Comparison of ENCODE assay signal across 16 cellular contexts in the genomic region with DNA sequence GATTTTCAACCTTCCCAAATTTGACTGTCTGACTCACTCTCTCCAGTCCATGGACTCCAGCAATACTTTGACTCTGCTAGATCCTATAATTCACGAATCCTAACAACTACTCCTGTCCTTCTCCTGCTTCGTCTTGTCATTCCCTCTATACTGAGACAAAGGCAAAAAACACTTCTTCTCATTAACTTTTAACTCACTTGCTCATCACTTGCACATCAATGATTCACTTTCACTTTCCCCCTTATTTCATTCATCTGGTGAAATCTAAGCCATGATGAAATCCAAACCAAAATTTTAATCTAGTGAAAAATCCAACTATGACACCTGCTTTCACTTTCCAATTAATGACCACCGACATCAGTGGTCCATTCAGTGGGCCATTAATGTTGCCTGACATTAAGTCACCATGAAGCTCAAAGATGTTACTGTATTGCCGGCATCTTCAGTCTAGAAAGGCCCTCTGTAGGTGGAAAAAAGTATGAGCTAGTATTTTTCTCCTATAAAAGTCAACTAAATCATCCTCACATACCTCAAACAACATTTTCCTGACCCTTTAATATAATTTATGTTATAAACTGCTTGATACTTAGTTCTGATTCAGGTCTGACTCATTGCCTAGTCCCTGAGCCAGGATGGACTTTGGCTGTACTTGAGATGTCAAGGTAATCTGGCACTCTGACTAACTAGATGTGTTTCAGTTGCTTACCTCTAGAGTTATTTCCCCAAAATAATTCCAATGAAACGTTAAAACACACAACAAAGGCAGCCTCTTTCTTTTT.
DNase-seq lines count a peak whose midpoint lies in the region; ATAC-seq and TF ChIP-seq lines count a peak whose summit lies in the region.
"Had no signal": no experiment of that assay in that cellular context is flagged by ENCODE, and none has a peak within 500 bp of the region (broad histone marks: within the 10 kb centered on the region; RNA-seq: fewer than 3 reads in every experiment).

No MANE protein-coding gene starts in this region.

- no peak overlapping the region for H3K4me3 Mint-ChIP-seq in endodermal cell
- no peak overlapping the region for H3K4me3 Mint-ChIP-seq in CD4-positive, alpha-beta memory T cell
- H3K4me3 Mint-ChIP-seq: activated CD8-positive, alpha-beta T cell treated with anti-CD3 and anti-CD28 coated beads for 36 hours; mesothelial cell of epicardium had no signal

- H3K79me2 ChIP-seq in OCI-LY7 (ENCODE audit: insufficient read depth, low read depth, low read length): no peaks in the 10 kb centered on the region

- POLR2A ChIA-PET in OCI-LY7 (lab: Charles Lee): interaction anchor here (0.6 kb wide), 2 partner anchors 247 to 1065 kb away, joined by 3 read pairs; no protein-coding TSS in a partner anchor
- POLR2A ChIA-PET in CD4-positive, alpha-beta memory T cell (lab: Charles Lee; ENCODE audit: partially characterized antibody): no interaction called here

- ATAC-seq in mucosa of descending colon: peak; percentile 43
- no peak for ATAC-seq in right lobe of liver
- ATAC-seq: activated CD8-positive, alpha-beta T cell treated with anti-CD3 and anti-CD28 coated beads for 36 hours; heart left ventricle had no signal

- no peaks in the 10 kb centered on the region for H3K27me3 Mint-ChIP-seq in endodermal cell (ENCODE audit: insufficient read depth)
- H3K27me3 Mint-ChIP-seq in CD4-positive, alpha-beta memory T cell: no peaks in the 10 kb centered on the region
- H3K27me3 Mint-ChIP-seq: activated CD8-positive, alpha-beta T cell treated with anti-CD3 and anti-CD28 coated beads for 36 hours had no signal

- TF ChIP-seq POLR2A in right lobe of liver (IDR thresholded peaks at IDR 0.05): no peak

- H3K9me2 ChIP-seq in OCI-LY7 (ENCODE audit: insufficient read depth, low read length): no peaks in the 10 kb centered on the region; the same call in 1 of the 2 replicates

- no peak overlapping the region for H3K4me3 ChIP-seq in OCI-LY7 (ENCODE audit: low read depth, low read length, poor library complexity, severe bottlenecking)
- H3K4me3 ChIP-seq in endodermal cell (ENCODE audit: low read length): no peak overlapping the region
- no peak overlapping the region for H3K4me3 ChIP-seq in mucosa of descending colon
- no peak overlapping the region for H3K4me3 ChIP-seq in right lobe of liver
- H3K4me3 ChIP-seq in CD4-positive, alpha-beta memory T cell (ENCODE audit: low read length in 2 of 2): no peak overlapping the region
- H3K4me3 ChIP-seq: heart left ventricle had no signal

- DNase-seq in COLO829 (ENCODE audit: low spot score): peak; percentile 46
- no peak for DNase-seq in OCI-LY7 (ENCODE audit: low spot score)
- DNase-seq in endodermal cell: no peak
- no peak for DNase-seq in mucosa of descending colon
- no peak for DNase-seq in NCI-H510A treated with DMSO at 0.1 percent for 48 hours (lab: John Stamatoyannopoulos, UW)
- no peak for DNase-seq in right lobe of liver
- DNase-seq in CD4-positive, alpha-beta memory T cell: no peak
- no peak for DNase-seq in activated CD4-positive, CD25-positive, alpha-beta regulatory T cell treated with anti-CD3 and anti-CD28 coated beads, Interleukin-2, amount 50 U/mL, for 72 hours
- DNase-seq: activated CD8-positive, alpha-beta T cell treated with anti-CD3 and anti-CD28 coated beads for 36 hours; heart left ventricle; NCI-H1105; NCI-H2107; NCI-H82; stimulated activated CD4-positive, alpha-beta T cell treated with anti-CD3 and anti-CD28 coated beads, Interleukin-4, amount 100 ng/mL, for 1 hour had no signal

- no peaks in the 10 kb centered on the region for H3K4me1 Mint-ChIP-seq in endodermal cell
- no peaks in the 10 kb centered on the region for H3K4me1 Mint-ChIP-seq in CD4-positive, alpha-beta memory T cell
- H3K4me1 Mint-ChIP-seq: mesothelial cell of epicardium had no signal

- no peak overlapping the region for H3K27ac Mint-ChIP-seq in endodermal cell
- no peak overlapping the region for H3K27ac Mint-ChIP-seq in CD4-positive, alpha-beta memory T cell
- H3K27ac Mint-ChIP-seq: activated CD8-positive, alpha-beta T cell treated with anti-CD3 and anti-CD28 coated beads for 36 hours; mesothelial cell of epicardium had no signal

- no peaks in the 10 kb centered on the region for H3K36me3 ChIP-seq in OCI-LY7 (ENCODE audit: insufficient read depth, low read length)
- no peaks in the 10 kb centered on the region for H3K36me3 ChIP-seq in endodermal cell (ENCODE audit: control insufficient read depth, insufficient read depth, low read length)
- H3K36me3 ChIP-seq in mucosa of descending colon (ENCODE audit: low read depth): no peaks in the 10 kb centered on the region
- no peaks in the 10 kb centered on the region for H3K36me3 ChIP-seq in right lobe of liver
- H3K36me3 ChIP-seq in CD4-positive, alpha-beta memory T cell (ENCODE audit: insufficient read depth, low read length): no peaks in the 10 kb centered on the region
- H3K36me3 ChIP-seq: heart left ventricle, neutrophil had no signal

- H4K20me1 ChIP-seq in OCI-LY7 (ENCODE audit: insufficient read depth, low read length): no peaks in the 10 kb centered on the region

- H3K36me3 Mint-ChIP-seq in endodermal cell (ENCODE audit: low read depth): no peaks in the 10 kb centered on the region
- H3K36me3 Mint-ChIP-seq in CD4-positive, alpha-beta memory T cell: no peaks in the 10 kb centered on the region
- H3K36me3 Mint-ChIP-seq: mesothelial cell of epicardium had no signal

- H3K27me3 ChIP-seq in endodermal cell (ENCODE audit: control insufficient read depth, insufficient read depth, low read length, poor library complexity, severe bottlenecking): no peaks in the 10 kb centered on the region
- H3K27me3 ChIP-seq in right lobe of liver: no peaks in the 10 kb centered on the region
- no peaks in the 10 kb centered on the region for H3K27me3 ChIP-seq in CD4-positive, alpha-beta memory T cell (ENCODE audit: insufficient read depth, low read length)
- H3K27me3 ChIP-seq: heart left ventricle, neutrophil had no signal

- H3K27ac ChIP-seq in OCI-LY7 (ENCODE audit: low read depth, low read length, poor library complexity, severe bottlenecking) (no peak overlapping the region), endodermal cell (ENCODE audit: low read depth, low read length) (no peak overlapping the region), right lobe of liver (no peak overlapping the region)
- no peak overlapping the region for H3K27ac ChIP-seq in CD4-positive, alpha-beta memory T cell (ENCODE audit: low read depth, low read length)
- H3K27ac ChIP-seq: heart left ventricle, neutrophil had no signal

- H3K9me3 ChIP-seq in OCI-LY7 (ENCODE audit: low read length): no peaks in the 10 kb centered on the region
- peaks cover 8% of the 10 kb centered on the region for H3K9me3 ChIP-seq in endodermal cell (ENCODE audit: control insufficient read depth, low read length)
- H3K9me3 ChIP-seq in mucosa of descending colon: no peaks in the 10 kb centered on the region
- no peaks in the 10 kb centered on the region for H3K9me3 ChIP-seq in right lobe of liver
- no peaks in the 10 kb centered on the region for H3K9me3 ChIP-seq in CD4-positive, alpha-beta memory T cell (ENCODE audit: control insufficient read depth in 1 of 2, low read length in 2 of 2)
- H3K9me3 ChIP-seq: heart left ventricle, neutrophil had no signal

- no peak overlapping the region for H3K9ac ChIP-seq in endodermal cell (ENCODE audit: extremely low read depth, low read length, poor library complexity, severe bottlenecking)

- no peak overlapping the region for H2AFZ ChIP-seq in OCI-LY7 (ENCODE audit: low read length)

- H3K9me3 Mint-ChIP-seq in endodermal cell: no peaks in the 10 kb centered on the region
- H3K9me3 Mint-ChIP-seq in CD4-positive, alpha-beta memory T cell: peaks cover 0 to 13% (median 4%) of the 10 kb centered on the region in 8 donors
- H3K9me3 Mint-ChIP-seq: mesothelial cell of epicardium had no signal

- intact Hi-C loops in OCI-LY7 (cut with micrococcal nuclease; ENCODE audit: unreplicated experiment): no loop called here
- intact Hi-C loops in mucosa of descending colon (cut with DNase I, micrococcal nuclease): no loop called here
- intact Hi-C loops in right lobe of liver (cut with DNase I): no loop called here
- intact Hi-C loops in CD4-positive, alpha-beta memory T cell (cut with micrococcal nuclease): no loop called here

- H3K4me2 ChIP-seq in OCI-LY7 (ENCODE audit: low read length): no peak overlapping the region

- CTCF ChIA-PET in OCI-LY7 (lab: Charles Lee; ENCODE audit: unreplicated experiment): no interaction called here
- CTCF ChIA-PET in CD4-positive, alpha-beta memory T cell (lab: Charles Lee; ENCODE audit: partially characterized antibody): no interaction called here

- WGBS in endodermal cell (ENCODE audit: insufficient coverage in 1 of 2, insufficient read length in 1 of 2), 2 experiments: 61 to 85% methylated on average over 4 to 5 of the region's 5 CpGs
- 46% methylated on average over 5 of the region's 5 CpGs for WGBS in right lobe of liver (ENCODE audit: insufficient coverage, low coverage, low lambda C conversion rate, missing lambda C conversion rate)

- no TSS peak for BruUV-seq in OCI-LY7 (replicated peaks; lab: Mats Ljungman, UMichigan)

- H3K4me1 ChIP-seq in OCI-LY7 (ENCODE audit: insufficient read depth, low read length, poor library complexity, severe bottlenecking): no peaks in the 10 kb centered on the region
- H3K4me1 ChIP-seq in endodermal cell (ENCODE audit: control insufficient read depth, insufficient read depth, low read length): no peaks in the 10 kb centered on the region
- no peaks in the 10 kb centered on the region for H3K4me1 ChIP-seq in mucosa of descending colon (ENCODE audit: low read depth)
- no peaks in the 10 kb centered on the region for H3K4me1 ChIP-seq in right lobe of liver
- no peaks in the 10 kb centered on the region for H3K4me1 ChIP-seq in CD4-positive, alpha-beta memory T cell (ENCODE audit: insufficient read depth, low read length)
- H3K4me1 ChIP-seq: heart left ventricle had no signal

- TF ChIP-seq CTCF in OCI-LY7 (conservative IDR thresholded peaks at IDR 0.05; ENCODE audit: low read length): 0 out of 2 replicates have a peak, but pooled peaks have one; percentile 16
- peak; percentile 65 for TF ChIP-seq CTCF in endodermal cell (conservative IDR thresholded peaks at IDR 0.05)
- TF ChIP-seq CTCF in mucosa of descending colon (IDR thresholded peaks at IDR 0.05): no peak
- TF ChIP-seq CTCF in right lobe of liver (IDR thresholded peaks at IDR 0.05): no peak

Comparison
In these comparisons a context has a peak if more than half of its experiments do, and no peak if none do; other contexts are left out.
1. CTCF ChIP-seq: peak in OCI-LY7 (single experiment) and endodermal cell (single experiment); none in mucosa of descending colon (single experiment) and right lobe of liver (0 of 4).